8 cellular contexts compared by ENCODE assay signal in the genomic region with DNA sequence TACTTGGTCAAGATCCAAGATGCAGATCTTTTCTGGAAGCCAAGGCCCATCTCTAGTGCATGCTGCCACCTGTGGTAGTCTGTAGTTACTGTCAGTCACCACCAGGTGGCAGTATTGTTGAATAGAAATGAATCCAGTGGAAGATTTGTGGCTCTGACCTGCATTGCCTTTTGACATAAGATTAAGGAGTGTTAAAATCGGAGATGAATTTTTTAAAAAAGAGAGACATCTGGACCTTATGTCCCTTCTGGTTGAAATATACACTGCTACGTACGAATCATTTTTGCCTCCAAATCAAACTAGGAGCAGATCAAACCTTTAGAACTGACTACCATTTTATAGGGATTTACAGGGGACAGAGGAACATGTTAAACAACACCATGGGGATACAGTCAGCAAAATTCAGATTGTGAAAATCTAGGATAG. TPM values are rescaled to one million over a fixed set of nuclear protein-coding genes. Genes with fewer than 3 reads are reported as not detected.
DNase-seq lines count a peak whose midpoint lies in the region; ATAC-seq and TF ChIP-seq lines count a peak whose summit lies in the region.

No MANE protein-coding gene starts in this region.

- H3K27ac ChIP-seq in KOPT-K1 (ENCODE audit: low read depth, low read length, poor library complexity, severe bottlenecking) (peak overlapping the region; percentile 67), osteoblast (ENCODE audit: low read depth, low read length) (no peak overlapping the region), tibial nerve (no peak overlapping the region)

- no peak overlapping the region for H3K4me3 Mint-ChIP-seq in activated T-cell treated with anti-CD3 and anti-CD28 coated beads, Interleukin-2, amount 50 U/mL, for 4 hours

- no peak overlapping the region for H2AFZ ChIP-seq in osteoblast (ENCODE audit: low read length)

- H3K4me2 ChIP-seq in osteoblast (ENCODE audit: insufficient read depth, low read length) = no peak overlapping the region

- no peaks in the 10 kb centered on the region for H3K4me1 ChIP-seq in osteoblast (ENCODE audit: insufficient read depth, low read length)
- H3K4me1 ChIP-seq in tibial nerve = no peaks in the 10 kb centered on the region

- H3K9me3 Mint-ChIP-seq in activated T-cell treated with anti-CD3 and anti-CD28 coated beads, Interleukin-2, amount 50 U/mL, for 4 hours = peaks cover 3% of the 10 kb centered on the region

- H3K9me3 ChIP-seq in KOPT-K1 (ENCODE audit: insufficient read depth, low read length, poor library complexity, severe bottlenecking) (no peaks in the 10 kb centered on the region), osteoblast (ENCODE audit: low read depth, low read length) (peaks cover 2% of the 10 kb centered on the region), tibial nerve (peaks cover 0 to 8% (median 0%) of the 10 kb centered on the region in 4 donors)

- H3K4me1 Mint-ChIP-seq in activated T-cell treated with anti-CD3 and anti-CD28 coated beads, Interleukin-2, amount 50 U/mL, for 4 hours (ENCODE audit: low read depth) = peaks cover 35% of the 10 kb centered on the region

- H4K20me1 ChIP-seq in osteoblast (ENCODE audit: insufficient read depth, low read length) = no peaks in the 10 kb centered on the region

- H3K27me3 Mint-ChIP-seq in activated T-cell treated with anti-CD3 and anti-CD28 coated beads, Interleukin-2, amount 50 U/mL, for 4 hours (ENCODE audit: low read depth) = no peaks in the 10 kb centered on the region

- H3K27me3 ChIP-seq in osteoblast (ENCODE audit: insufficient read depth, low read length) (no peaks in the 10 kb centered on the region), tibial nerve (no peaks in the 10 kb centered on the region)

- H3K79me2 ChIP-seq in osteoblast (ENCODE audit: insufficient read depth, low read length) = no peaks in the 10 kb centered on the region

- H3K36me3 ChIP-seq in KOPT-K1 (ENCODE audit: insufficient read depth, low read length) (peaks cover 26% of the 10 kb centered on the region), osteoblast (ENCODE audit: insufficient read depth, low read length) (no peaks in the 10 kb centered on the region), tibial nerve (peaks cover 0 to 18% (median 0%) of the 10 kb centered on the region in 3 donors)

- ATAC-seq in GM18867 (IDR thresholded peaks at IDR 0.05; ENCODE audit: unreplicated experiment) = peak; percentile 43
- peak; percentile 94 for ATAC-seq in activated T-cell treated with anti-CD3 and anti-CD28 coated beads, Interleukin-2, amount 50 U/mL, for 4 hours

- TF ChIP-seq CTCF in osteoblast (IDR thresholded peaks at IDR 0.05; ENCODE audit: extremely low read depth, low read depth, low read length) (peak; percentile 75), tibial nerve (IDR thresholded peaks at IDR 0.05) (peak; percentile 60 to 81 (median 71))

- DNase-seq in AG08396 (ENCODE audit: low spot score) = peak; percentile 65
- DNase-seq in RKO (ENCODE audit: low spot score) = peak; percentile 72
- peak; percentile 70 for DNase-seq in activated T-cell treated with anti-CD3 and anti-CD28 coated beads, Interleukin-2, amount 50 U/mL, for 4 hours
- DNase-seq in fibroblast of peridontal ligament (ENCODE audit: extremely low read depth) = peak; percentile 82
- peak; percentile 91 for DNase-seq in osteoblast (ENCODE audit: insufficient read length, low spot score, missing footprints)
- peak; percentile 39 to 83 for DNase-seq in tibial nerve (ENCODE audit: low spot score in 2 of 2)

- H3K4me3 ChIP-seq in osteoblast (ENCODE audit: insufficient read depth, low read length) (no peak overlapping the region), tibial nerve (no peak overlapping the region)

- peaks cover 15% of the 10 kb centered on the region for H3K36me3 Mint-ChIP-seq in activated T-cell treated with anti-CD3 and anti-CD28 coated beads, Interleukin-2, amount 50 U/mL, for 4 hours (ENCODE audit: insufficient read depth)

- TF ChIP-seq EP300 in tibial nerve (IDR thresholded peaks at IDR 0.05) = no peak

- no peak for TF ChIP-seq POLR2A in tibial nerve (IDR thresholded peaks at IDR 0.05)

- 88 to 99% methylated on average over 3 of the region's 3 CpGs for WGBS in tibial nerve, 2 donors

RNA-seq across cellular contexts. Expression of gene RHOH, which starts 46.9 kb away (rescaled TPM):
- total RNA-seq in activated T-cell treated with anti-CD3 and anti-CD28 coated beads, Interleukin-2, amount 50 U/mL, for 4 hours = 100 to 1,000 TPM; 164 to 204 (median 170) TPM
- total RNA-seq in osteoblast (under 0.01 TPM in 1 of 2 replicates, not detected in the other), tibial nerve (1 to 10 TPM in 2 of 4 donors, under 1 TPM in 2; 0.30 to 2.2 (median 1.0) TPM)

Comparison
In these comparisons a context has a peak if more than half of its experiments do, and no peak if none do; other contexts are left out.
1. RNA of gene RHOH, which starts 46.9 kb away (total RNA-seq): 164 to 204 TPM in activated T-cell treated with anti-CD3 and anti-CD28 coated beads, Interleukin-2, amount 50 U/mL, for 4 hours; 0.30 to 2.2 TPM in tibial nerve and under 0.01 TPM in osteoblast; every median in the first group is over 10 times any median in the second.
2. Peak in every context shown above with its lines, with median percentiles within 50 percentile points of each other: DNase-seq.